ENCODE assay signal across 1 cellular context in the genomic region with DNA sequence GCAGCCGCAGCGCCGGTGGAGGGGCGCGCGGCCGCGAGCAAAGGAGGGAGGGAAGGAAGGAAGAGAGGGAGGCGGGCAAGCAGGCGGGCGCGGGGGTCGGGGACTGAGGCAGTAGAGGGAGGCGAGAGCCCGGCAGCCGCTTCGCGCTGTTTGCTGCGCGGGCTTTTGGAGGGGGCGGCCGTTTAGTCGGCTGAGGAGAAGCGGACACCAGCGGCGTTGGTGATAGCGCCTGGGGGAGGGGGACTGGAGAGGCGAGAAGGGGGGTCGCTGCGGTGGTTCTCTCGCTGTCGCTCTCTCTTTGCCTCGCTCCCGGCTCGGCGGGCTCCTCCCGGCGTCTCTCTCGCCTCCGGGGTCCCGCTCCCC.
A peak's percentile ranks its signal among the peaks of the same experiment; 100 is the strongest.
TF ChIP-seq lines count a peak whose summit lies in the region.

A gene (plus strand): TSS at position 1 of the 363 bp plus-strand sequence.

TF ChIP-seq in K562, 482 proteins besides CTCF, POLR2A, EP300 and RAD21 (continued from another document and continues in another):
- TF ChIP-seq, protein P1, sequence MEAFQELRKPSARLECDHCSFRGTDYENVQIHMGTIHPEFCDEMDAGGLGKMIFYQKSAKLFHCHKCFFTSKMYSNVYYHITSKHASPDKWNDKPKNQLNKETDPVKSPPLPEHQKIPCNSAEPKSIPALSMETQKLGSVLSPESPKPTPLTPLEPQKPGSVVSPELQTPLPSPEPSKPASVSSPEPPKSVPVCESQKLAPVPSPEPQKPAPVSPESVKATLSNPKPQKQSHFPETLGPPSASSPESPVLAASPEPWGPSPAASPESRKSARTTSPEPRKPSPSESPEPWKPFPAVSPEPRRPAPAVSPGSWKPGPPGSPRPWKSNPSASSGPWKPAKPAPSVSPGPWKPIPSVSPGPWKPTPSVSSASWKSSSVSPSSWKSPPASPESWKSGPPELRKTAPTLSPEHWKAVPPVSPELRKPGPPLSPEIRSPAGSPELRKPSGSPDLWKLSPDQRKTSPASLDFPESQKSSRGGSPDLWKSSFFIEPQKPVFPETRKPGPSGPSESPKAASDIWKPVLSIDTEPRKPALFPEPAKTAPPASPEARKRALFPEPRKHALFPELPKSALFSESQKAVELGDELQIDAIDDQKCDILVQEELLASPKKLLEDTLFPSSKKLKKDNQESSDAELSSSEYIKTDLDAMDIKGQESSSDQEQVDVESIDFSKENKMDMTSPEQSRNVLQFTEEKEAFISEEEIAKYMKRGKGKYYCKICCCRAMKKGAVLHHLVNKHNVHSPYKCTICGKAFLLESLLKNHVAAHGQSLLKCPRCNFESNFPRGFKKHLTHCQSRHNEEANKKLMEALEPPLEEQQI (IDR thresholded peaks at IDR 0.05): no peak
- TF ChIP-seq TAF1 (IDR thresholded peaks at IDR 0.05; ENCODE audit: control insufficient read depth, extremely low read depth, insufficient read depth, low read length, severe bottlenecking) (peak; percentile 83), ZNF274 (IDR thresholded peaks at IDR 0.05; ENCODE audit: borderline replicate concordance, low read depth, low read length) (no peak), RBFOX2 (IDR thresholded peaks at IDR 0.05; ENCODE audit: low read depth, low read length) (peak; percentile 70), EP400 (IDR thresholded peaks at IDR 0.05) (no peak), NRF1 (conservative IDR thresholded peaks at IDR 0.05 in 1 of 2, IDR thresholded peaks at IDR 0.05 in 1 of 2) (peak; percentile 52 to 64), YBX1 (IDR thresholded peaks at IDR 0.05) (no peak), CAMTA2 (CRISPR knock-in tag; conservative IDR thresholded peaks at IDR 0.05) (no peak), KLF16 (IDR thresholded peaks at IDR 0.05) (no peak), ZKSCAN8 (CRISPR knock-in tag; IDR thresholded peaks at IDR 0.05) (no peak), POLR3G (IDR thresholded peaks at IDR 0.05; ENCODE audit: extremely low read depth, insufficient read length, insufficient replicate concordance) (no peak), MAZ (CRISPR knock-in tag; conservative IDR thresholded peaks at IDR 0.05 in 1 of 2, IDR thresholded peaks at IDR 0.05 in 1 of 2) (peak in 1 of 2 experiments; percentile 82; a peak in 2 of 4 replicates), CBX1 (IDR thresholded peaks at IDR 0.05; ENCODE audit: low read depth) (no peak), OTX1 (CRISPR knock-in tag; IDR thresholded peaks at IDR 0.05) (0 out of 2 replicates have a peak, but pooled peaks have one; percentile 11), ETV5 (CRISPR knock-in tag; IDR thresholded peaks at IDR 0.05; ENCODE audit: low read depth) (no peak), YY1 (IDR thresholded peaks at IDR 0.05; ENCODE audit: borderline replicate concordance in 1 of 3, control insufficient read depth in 1 of 3, extremely low read depth in 1 of 3, insufficient read depth in 3 of 3, insufficient read length in 1 of 3, insufficient replicate concordance in 2 of 3, low read depth in 1 of 3, low read length in 2 of 3) (peak in 1 of 3 experiments; percentile 29), FOXJ2 (tag; IDR thresholded peaks at IDR 0.05) (no peak), XRCC4 (IDR thresholded peaks at IDR 0.05; ENCODE audit: extremely low read depth, insufficient read depth, insufficient read length) (no peak), NFIC (IDR thresholded peaks at IDR 0.05) (0 out of 2 replicates have a peak, but pooled peaks have one; percentile 17), ZNF668 (CRISPR knock-in tag; IDR thresholded peaks at IDR 0.05) (no peak), POLR2AphosphoS5 (IDR thresholded peaks at IDR 0.05; ENCODE audit: control insufficient read depth, insufficient read depth, low read depth, low read length) (peak; percentile 57; the same call in 1 of the 2 replicates), BRCA1 (IDR thresholded peaks at IDR 0.05) (no peak), BRCA1 (CRISPR knock-in tag; IDR thresholded peaks at IDR 0.05) (no peak), DMBX1 (CRISPR knock-in tag; IDR thresholded peaks at IDR 0.05; ENCODE audit: borderline replicate concordance) (no peak), RBBP5 (IDR thresholded peaks at IDR 0.05; ENCODE audit: borderline replicate concordance, insufficient read depth, low read length, poor library complexity, severe bottlenecking) (no peak), TBP (optimal IDR thresholded peaks at IDR 0.05; ENCODE audit: low read depth, low read length) (peak; percentile 15), TAF7 (tag; IDR thresholded peaks at IDR 0.05) (no peak), MAFG (tag; conservative IDR thresholded peaks at IDR 0.05) (no peak), MTA1 (IDR thresholded peaks at IDR 0.05; ENCODE audit: borderline replicate concordance) (no peak), CXXC5 (CRISPR knock-in tag; IDR thresholded peaks at IDR 0.05) (peak; percentile 58), ZNF644 (tag; IDR thresholded peaks at IDR 0.05; ENCODE audit: low read depth) (no peak), KDM1A (IDR thresholded peaks at IDR 0.05) (peak in 1 of 2 experiments; percentile 90; a peak in 2 of 4 replicates), ADNP (tag; IDR thresholded peaks at IDR 0.05) (no peak)
- TF ChIP-seq, protein P2, sequence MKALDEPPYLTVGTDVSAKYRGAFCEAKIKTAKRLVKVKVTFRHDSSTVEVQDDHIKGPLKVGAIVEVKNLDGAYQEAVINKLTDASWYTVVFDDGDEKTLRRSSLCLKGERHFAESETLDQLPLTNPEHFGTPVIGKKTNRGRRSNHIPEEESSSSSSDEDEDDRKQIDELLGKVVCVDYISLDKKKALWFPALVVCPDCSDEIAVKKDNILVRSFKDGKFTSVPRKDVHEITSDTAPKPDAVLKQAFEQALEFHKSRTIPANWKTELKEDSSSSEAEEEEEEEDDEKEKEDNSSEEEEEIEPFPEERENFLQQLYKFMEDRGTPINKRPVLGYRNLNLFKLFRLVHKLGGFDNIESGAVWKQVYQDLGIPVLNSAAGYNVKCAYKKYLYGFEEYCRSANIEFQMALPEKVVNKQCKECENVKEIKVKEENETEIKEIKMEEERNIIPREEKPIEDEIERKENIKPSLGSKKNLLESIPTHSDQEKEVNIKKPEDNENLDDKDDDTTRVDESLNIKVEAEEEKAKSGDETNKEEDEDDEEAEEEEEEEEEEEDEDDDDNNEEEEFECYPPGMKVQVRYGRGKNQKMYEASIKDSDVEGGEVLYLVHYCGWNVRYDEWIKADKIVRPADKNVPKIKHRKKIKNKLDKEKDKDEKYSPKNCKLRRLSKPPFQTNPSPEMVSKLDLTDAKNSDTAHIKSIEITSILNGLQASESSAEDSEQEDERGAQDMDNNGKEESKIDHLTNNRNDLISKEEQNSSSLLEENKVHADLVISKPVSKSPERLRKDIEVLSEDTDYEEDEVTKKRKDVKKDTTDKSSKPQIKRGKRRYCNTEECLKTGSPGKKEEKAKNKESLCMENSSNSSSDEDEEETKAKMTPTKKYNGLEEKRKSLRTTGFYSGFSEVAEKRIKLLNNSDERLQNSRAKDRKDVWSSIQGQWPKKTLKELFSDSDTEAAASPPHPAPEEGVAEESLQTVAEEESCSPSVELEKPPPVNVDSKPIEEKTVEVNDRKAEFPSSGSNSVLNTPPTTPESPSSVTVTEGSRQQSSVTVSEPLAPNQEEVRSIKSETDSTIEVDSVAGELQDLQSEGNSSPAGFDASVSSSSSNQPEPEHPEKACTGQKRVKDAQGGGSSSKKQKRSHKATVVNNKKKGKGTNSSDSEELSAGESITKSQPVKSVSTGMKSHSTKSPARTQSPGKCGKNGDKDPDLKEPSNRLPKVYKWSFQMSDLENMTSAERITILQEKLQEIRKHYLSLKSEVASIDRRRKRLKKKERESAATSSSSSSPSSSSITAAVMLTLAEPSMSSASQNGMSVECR (CRISPR knock-in tag; IDR thresholded peaks at IDR 0.05): no peak
- TF ChIP-seq, protein P3, sequence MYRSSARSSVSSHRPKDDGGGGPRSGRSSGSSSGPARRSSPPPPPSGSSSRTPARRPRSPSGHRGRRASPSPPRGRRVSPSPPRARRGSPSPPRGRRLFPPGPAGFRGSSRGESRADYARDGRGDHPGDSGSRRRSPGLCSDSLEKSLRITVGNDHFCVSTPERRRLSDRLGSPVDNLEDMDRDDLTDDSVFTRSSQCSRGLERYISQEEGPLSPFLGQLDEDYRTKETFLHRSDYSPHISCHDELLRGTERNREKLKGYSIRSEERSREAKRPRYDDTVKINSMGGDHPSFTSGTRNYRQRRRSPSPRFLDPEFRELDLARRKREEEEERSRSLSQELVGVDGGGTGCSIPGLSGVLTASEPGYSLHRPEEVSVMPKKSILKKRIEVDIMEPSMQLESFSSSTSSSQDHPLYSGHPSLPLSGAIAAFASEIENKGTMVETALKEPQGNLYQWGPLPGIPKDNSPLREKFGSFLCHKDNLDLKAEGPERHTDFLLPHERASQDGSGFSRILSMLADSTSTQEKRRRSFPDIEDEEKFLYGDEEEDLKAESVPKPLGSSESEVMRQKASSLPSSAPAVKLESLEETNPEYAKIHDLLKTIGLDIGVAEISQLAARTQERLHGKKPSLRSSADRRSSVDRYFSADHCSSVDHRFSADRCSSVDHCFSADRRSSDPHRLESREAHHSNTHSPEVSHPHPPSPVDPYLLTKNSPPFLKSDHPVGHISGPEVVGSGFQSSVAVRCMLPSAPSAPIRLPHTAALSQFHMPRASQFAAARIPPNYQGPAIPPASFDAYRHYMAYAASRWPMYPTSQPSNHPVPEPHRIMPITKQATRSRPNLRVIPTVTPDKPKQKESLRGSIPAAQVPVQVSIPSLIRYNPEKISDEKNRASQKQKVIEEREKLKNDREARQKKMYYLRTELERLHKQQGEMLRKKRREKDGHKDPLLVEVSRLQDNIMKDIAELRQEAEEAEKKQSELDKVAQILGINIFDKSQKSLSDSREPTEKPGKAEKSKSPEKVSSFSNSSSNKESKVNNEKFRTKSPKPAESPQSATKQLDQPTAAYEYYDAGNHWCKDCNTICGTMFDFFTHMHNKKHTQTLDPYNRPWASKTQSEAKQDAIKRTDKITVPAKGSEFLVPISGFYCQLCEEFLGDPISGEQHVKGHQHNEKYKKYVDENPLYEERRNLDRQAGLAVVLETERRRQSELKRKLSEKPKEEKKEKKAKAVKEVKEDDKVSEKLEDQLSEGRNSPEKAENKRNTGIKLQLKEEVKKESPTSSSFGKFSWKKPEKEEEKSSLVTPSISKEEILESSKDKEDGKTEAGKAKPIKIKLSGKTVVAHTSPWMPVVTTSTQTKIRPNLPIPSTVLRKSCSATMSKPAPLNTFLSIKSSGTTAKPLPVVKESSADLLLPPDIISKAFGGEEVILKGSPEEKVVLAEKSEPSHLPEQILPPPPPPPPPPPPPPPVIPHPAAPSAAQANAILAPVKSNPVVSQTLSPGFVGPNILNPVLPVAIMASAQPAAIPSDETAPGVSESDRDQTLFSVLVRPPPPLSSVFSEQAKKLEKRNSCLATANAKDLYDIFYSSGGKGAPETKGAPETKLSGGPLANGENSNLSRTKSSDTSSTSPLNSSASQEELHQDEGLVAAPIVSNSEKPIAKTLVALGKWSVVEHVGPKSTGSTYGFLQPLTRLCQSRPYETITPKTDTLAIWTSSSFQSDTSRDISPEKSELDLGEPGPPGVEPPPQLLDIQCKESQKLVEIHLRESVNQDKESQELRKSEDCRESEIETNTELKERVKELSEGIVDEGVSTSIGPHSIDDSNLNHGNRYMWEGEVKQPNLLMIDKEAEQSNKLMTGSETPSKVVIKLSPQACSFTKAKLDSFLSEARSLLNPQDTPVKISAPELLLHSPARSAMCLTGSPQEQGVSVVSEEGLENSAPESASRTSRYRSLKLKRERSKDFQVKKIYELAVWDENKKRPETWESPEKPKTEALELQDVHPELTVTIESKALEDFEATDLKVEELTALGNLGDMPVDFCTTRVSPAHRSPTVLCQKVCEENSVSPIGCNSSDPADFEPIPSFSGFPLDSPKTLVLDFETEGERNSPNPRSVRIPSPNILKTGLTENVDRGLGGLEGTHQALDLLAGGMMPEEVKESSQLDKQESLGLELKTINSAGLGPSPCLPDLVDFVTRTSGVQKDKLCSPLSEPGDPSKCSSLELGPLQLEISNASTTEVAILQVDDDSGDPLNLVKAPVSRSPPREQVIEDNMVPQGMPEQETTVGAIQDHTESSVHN (IDR thresholded peaks at IDR 0.05; ENCODE audit: borderline replicate concordance in 1 of 2, low read depth in 1 of 2): no peak
- TF ChIP-seq, protein P4, sequence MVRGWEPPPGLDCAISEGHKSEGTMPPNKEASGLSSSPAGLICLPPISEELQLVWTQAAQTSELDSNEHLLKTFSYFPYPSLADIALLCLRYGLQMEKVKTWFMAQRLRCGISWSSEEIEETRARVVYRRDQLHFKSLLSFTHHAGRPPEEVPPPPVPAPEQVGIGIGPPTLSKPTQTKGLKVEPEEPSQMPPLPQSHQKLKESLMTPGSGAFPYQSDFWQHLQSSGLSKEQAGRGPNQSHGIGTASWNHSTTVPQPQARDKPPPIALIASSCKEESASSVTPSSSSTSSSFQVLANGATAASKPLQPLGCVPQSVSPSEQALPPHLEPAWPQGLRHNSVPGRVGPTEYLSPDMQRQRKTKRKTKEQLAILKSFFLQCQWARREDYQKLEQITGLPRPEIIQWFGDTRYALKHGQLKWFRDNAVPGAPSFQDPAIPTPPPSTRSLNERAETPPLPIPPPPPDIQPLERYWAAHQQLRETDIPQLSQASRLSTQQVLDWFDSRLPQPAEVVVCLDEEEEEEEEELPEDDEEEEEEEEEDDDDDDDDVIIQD (CRISPR knock-in tag; IDR thresholded peaks at IDR 0.05): no peak
- TF ChIP-seq, protein P5, sequence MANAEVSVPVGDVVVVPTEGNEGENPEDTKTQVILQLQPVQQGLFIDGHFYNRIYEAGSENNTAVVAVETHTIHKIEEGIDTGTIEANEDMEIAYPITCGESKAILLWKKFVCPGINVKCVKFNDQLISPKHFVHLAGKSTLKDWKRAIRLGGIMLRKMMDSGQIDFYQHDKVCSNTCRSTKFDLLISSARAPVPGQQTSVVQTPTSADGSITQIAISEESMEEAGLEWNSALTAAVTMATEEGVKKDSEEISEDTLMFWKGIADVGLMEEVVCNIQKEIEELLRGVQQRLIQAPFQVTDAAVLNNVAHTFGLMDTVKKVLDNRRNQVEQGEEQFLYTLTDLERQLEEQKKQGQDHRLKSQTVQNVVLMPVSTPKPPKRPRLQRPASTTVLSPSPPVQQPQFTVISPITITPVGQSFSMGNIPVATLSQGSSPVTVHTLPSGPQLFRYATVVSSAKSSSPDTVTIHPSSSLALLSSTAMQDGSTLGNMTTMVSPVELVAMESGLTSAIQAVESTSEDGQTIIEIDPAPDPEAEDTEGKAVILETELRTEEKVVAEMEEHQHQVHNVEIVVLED (CRISPR knock-in tag; IDR thresholded peaks at IDR 0.05): peak; percentile 33; the same call in 1 of the 2 replicates
- TF ChIP-seq, protein P6, sequence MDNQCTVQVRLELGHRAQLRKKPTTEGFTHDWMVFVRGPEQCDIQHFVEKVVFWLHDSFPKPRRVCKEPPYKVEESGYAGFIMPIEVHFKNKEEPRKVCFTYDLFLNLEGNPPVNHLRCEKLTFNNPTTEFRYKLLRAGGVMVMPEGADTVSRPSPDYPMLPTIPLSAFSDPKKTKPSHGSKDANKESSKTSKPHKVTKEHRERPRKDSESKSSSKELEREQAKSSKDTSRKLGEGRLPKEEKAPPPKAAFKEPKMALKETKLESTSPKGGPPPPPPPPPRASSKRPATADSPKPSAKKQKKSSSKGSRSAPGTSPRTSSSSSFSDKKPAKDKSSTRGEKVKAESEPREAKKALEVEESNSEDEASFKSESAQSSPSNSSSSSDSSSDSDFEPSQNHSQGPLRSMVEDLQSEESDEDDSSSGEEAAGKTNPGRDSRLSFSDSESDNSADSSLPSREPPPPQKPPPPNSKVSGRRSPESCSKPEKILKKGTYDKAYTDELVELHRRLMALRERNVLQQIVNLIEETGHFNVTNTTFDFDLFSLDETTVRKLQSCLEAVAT (IDR thresholded peaks at IDR 0.05): no peak
